ENCODE assay signal across 8 cellular contexts in genomic region chr12:48681738-48682532, GRCh38. TPM values are rescaled to one million over a fixed set of nuclear protein-coding genes. Genes with fewer than 3 reads are reported as not detected.
DNase-seq lines count a peak whose midpoint lies in the region; ATAC-seq and TF ChIP-seq lines count a peak whose summit lies in the region.

Gene KANSL2 (minus strand): TSS chr12:48682238. CDS start chr12:48681632, 606 bp downstream.

- TF ChIP-seq CTCF in BJ (IDR thresholded peaks at IDR 0.05; ENCODE audit: insufficient read depth, low read depth, low read length) (no peak), colonic mucosa (IDR thresholded peaks at IDR 0.05) (no peak)

- H3K4me3 Mint-ChIP-seq in activated CD4-positive, alpha-beta T cell treated with anti-CD3 and anti-CD28 coated beads, Interleukin-2, amount 10 ng/mL, durations not matched to agents 24 days and 14 days, result peak within 1 kb of the TSS; percentile 98

- intact Hi-C loops in activated CD4-positive, alpha-beta T cell treated with anti-CD3 and anti-CD28 coated beads, Interleukin-2, amount 10 ng/mL, durations not matched to agents 24 days and 14 days (cut with micrococcal nuclease), result loop anchor here (1.0 to 2.0 kb wide), 3 partner anchors 34 to 797 kb away; partner anchors contain the start of gene CCNT1
- intact Hi-C loops in colonic mucosa (cut with DNase I), result no loop called here

- no peaks in the 10 kb centered on the region for H3K9me3 Mint-ChIP-seq in activated CD4-positive, alpha-beta T cell treated with anti-CD3 and anti-CD28 coated beads, Interleukin-2, amount 10 ng/mL, durations not matched to agents 24 days and 14 days

- POLR2A ChIA-PET in BJ (lab: Charles Lee), result no interaction called here

- peaks cover 46% of the 10 kb centered on the region for H3K36me3 Mint-ChIP-seq in activated CD4-positive, alpha-beta T cell treated with anti-CD3 and anti-CD28 coated beads, Interleukin-2, amount 10 ng/mL, durations not matched to agents 24 days and 14 days (ENCODE audit: low read depth)

- ATAC-seq in GM19324 (IDR thresholded peaks at IDR 0.05; ENCODE audit: low FRiP score, unreplicated experiment) (peak; percentile 98), HG03469 (IDR thresholded peaks at IDR 0.05; ENCODE audit: unreplicated experiment) (peak; percentile 94)

- H3K9ac ChIP-seq in colonic mucosa (ENCODE audit: low read depth in 2 of 2, low read length in 2 of 2), result peak within 1 kb of the TSS; percentile 81 to 82

- peak within 1 kb of the TSS; percentile 94 for H3K27ac Mint-ChIP-seq in activated CD4-positive, alpha-beta T cell treated with anti-CD3 and anti-CD28 coated beads, Interleukin-2, amount 10 ng/mL, durations not matched to agents 24 days and 14 days

- H3K27me3 ChIP-seq in BJ (ENCODE audit: control insufficient read depth, insufficient read depth, low read length) (no peaks in the 10 kb centered on the region), colonic mucosa (no peaks in the 10 kb centered on the region), layer of hippocampus (ENCODE audit: control insufficient read depth, insufficient read depth, low read length) (no peaks in the 10 kb centered on the region)

- H3K4me1 Mint-ChIP-seq in activated CD4-positive, alpha-beta T cell treated with anti-CD3 and anti-CD28 coated beads, Interleukin-2, amount 10 ng/mL, durations not matched to agents 24 days and 14 days, result peaks cover 33% of the 10 kb centered on the region

- H3K9me3 ChIP-seq in colonic mucosa, result no peaks in the 10 kb centered on the region

- H3K27ac ChIP-seq in colonic mucosa, result peak within 1 kb of the TSS; percentile 93
- peak within 1 kb of the TSS; percentile 91 for H3K27ac ChIP-seq in layer of hippocampus (ENCODE audit: low read depth, low read length)

- peaks cover 5% of the 10 kb centered on the region for H3K4me1 ChIP-seq in colonic mucosa

- peaks cover 3% of the 10 kb centered on the region for H3K36me3 ChIP-seq in BJ (ENCODE audit: control insufficient read depth, insufficient read depth, low read length)
- H3K36me3 ChIP-seq in colonic mucosa, result no peaks in the 10 kb centered on the region

- CTCF ChIA-PET in BJ (lab: Yijun Ruan, JAX), result interaction anchor here (0.9 to 1.7 kb wide), 3 partner anchors 9 to 140 kb away, joined by 3 to 4 read pairs (median 3); no protein-coding TSS in a partner anchor

- H3K27me3 Mint-ChIP-seq in activated CD4-positive, alpha-beta T cell treated with anti-CD3 and anti-CD28 coated beads, Interleukin-2, amount 10 ng/mL, durations not matched to agents 24 days and 14 days, result no peaks in the 10 kb centered on the region

- H3K4me3 ChIP-seq in BJ (ENCODE audit: low read depth, low read length) (peak within 1 kb of the TSS; percentile 93), colonic mucosa (peak within 1 kb of the TSS; percentile 98)

- DNase-seq in BJ (ENCODE audit: low read depth) (peak; percentile 93), NCI-H526 treated with DMSO at 0.1 percent for 48 hours (lab: John Stamatoyannopoulos, UW) (peak; percentile 97), colonic mucosa (peak; percentile 98)
- peak; percentile 99 for DNase-seq in activated CD4-positive, alpha-beta T cell treated with anti-CD3 and anti-CD28 coated beads, Interleukin-2, amount 10 ng/mL, durations not matched to agents 24 days and 14 days
- DNase-seq in stimulated activated CD4-positive, alpha-beta T cell treated with anti-CD3 and anti-CD28 coated beads, Interleukin-1b, Interleukin-23, amount 100 ng/mL, for 4 hours (ENCODE audit: low read depth in 2 of 2), result peak; percentile 90 to 96

RNA-seq across cellular contexts. Expression of gene KANSL2, which starts in this region (rescaled TPM):
- 41.0 and 41.4 TPM in 2 replicates for polyA plus RNA-seq in BJ (2011; rRNA removed)
- 26.6 and 55.8 TPM in 2 replicates for polyA minus RNA-seq in BJ (2011; rRNA and poly(A)+ RNA removed)
- total RNA-seq in activated CD4-positive, alpha-beta T cell treated with anti-CD3 and anti-CD28 coated beads, Interleukin-2, amount 10 ng/mL, durations not matched to agents 24 days and 14 days, result 61.3 and 66.5 TPM in 2 replicates
- 10 to 100 TPM; 16.1 to 24.3 TPM for total RNA-seq in colonic mucosa

Comparison
In these comparisons a context has a peak if more than half of its experiments do, and no peak if none do; other contexts are left out.
1. Peak in every context shown above with its lines: DNase-seq, ATAC-seq, H3K4me3 ChIP-seq and H3K27ac ChIP-seq.